In the genomic region with DNA sequence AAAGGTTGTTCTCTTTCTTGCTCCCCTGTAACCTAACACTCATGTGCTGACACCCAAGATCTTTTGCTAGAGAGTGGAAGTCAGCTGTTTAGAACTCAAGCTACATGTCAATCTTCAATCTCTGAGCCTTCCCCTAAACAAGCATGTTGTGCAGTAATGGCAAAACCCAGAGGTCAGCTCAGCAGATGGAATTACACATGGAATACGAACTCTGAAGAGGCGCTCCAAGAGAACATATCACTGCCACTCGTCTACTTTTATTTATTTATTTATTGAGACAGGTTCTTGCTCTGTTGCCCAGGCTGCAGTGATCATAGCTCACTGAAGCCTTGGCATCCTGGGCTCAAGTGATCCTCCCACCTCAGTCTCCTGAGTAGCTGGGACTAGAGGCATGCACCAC, we compare ENCODE assay signal across 13 cellular contexts. TPM values are rescaled to one million over a fixed set of nuclear protein-coding genes. Genes with fewer than 3 reads are reported as not detected.
DNase-seq lines count a peak whose midpoint lies in the region; ATAC-seq, FAIRE-seq and TF ChIP-seq lines count a peak whose summit lies in the region.
"Had no signal": no experiment of that assay in that cellular context is flagged by ENCODE, and none has a peak within 500 bp of the region (broad histone marks: within the 10 kb centered on the region; RNA-seq: fewer than 3 reads in every experiment).

No MANE protein-coding gene starts in this region.

- H3K79me2 ChIP-seq in K562 (ENCODE audit: control insufficient read depth, insufficient read depth, low read length) = no peaks in the 10 kb centered on the region

- no peak for DNase-seq in Right ventricle myocardium superior
- no peak for DNase-seq in left cardiac atrium
- DNase-seq in LHCN-M2 (ENCODE audit: low read depth) = peak; percentile 52
- DNase-seq in K562 (ENCODE audit: extremely low read depth in 1 of 4, low spot score in 3 of 4) = no peak
- no peak for DNase-seq in urothelium cell line (ENCODE audit: low spot score)
- DNase-seq in NOMO-1 treated with dmso at 0.1 percent for 144 hours (lab: John Stamatoyannopoulos, UW; ENCODE audit: unreplicated experiment) = no peak
- DNase-seq: anterior cingulate cortex, NCI-H146, pancreas, Peyer's patch had no signal

- in situ Hi-C loops in K562 (cut with MboI) = no loop called here

- BruUV-seq in K562 (replicated peaks; lab: Mats Ljungman, UMichigan) = no TSS peak

- no peak overlapping the region for H3K4me3 ChIP-seq in K562
- H3K4me3 ChIP-seq: lung, pancreas, Peyer's patch had no signal

- 77% methylated on average over 3 of the region's 3 CpGs for WGBS in K562 (ENCODE audit: insufficient coverage, low coverage, missing lambda C conversion rate)

- TF ChIP-seq EP300 in K562 (IDR thresholded peaks at IDR 0.05; ENCODE audit: low read length) = no peak

- intact Hi-C loops in Right ventricle myocardium superior (cut with DNase I) = no loop called here
- intact Hi-C loops in left cardiac atrium (cut with DNase I) = no loop called here
- intact Hi-C loops in K562 (cut with micrococcal nuclease) = no loop called here

- CTCF ChIA-PET in K562 (lab: Yijun Ruan, JAX; ENCODE audit: low intra/inter-chr PET ratio) = no interaction called here

- H3K36me3 ChIP-seq in K562 (ENCODE audit: control insufficient read depth, insufficient read depth, low read length) = peaks cover 53% of the 10 kb centered on the region; the same call in 2 of the 3 replicates
- H3K36me3 ChIP-seq: pancreas, Peyer's patch had no signal

- no peak overlapping the region for H2AFZ ChIP-seq in K562 (ENCODE audit: low read depth, low read length)

- TF ChIP-seq POLR2A in K562 (conservative IDR thresholded peaks at IDR 0.05) = no peak

- TF ChIP-seq RAD21 in K562 (CRISPR knock-in tag; conservative IDR thresholded peaks at IDR 0.05 in 1 of 2, IDR thresholded peaks at IDR 0.05 in 1 of 2) = no peak

- H3K27ac ChIP-seq in K562 (ENCODE audit: extremely low read depth, low read depth, low read length) = no peak overlapping the region
- H3K27ac ChIP-seq: pancreas, Peyer's patch had no signal

- H3K4me2 ChIP-seq in K562 (ENCODE audit: insufficient read depth, low read length) = no peak overlapping the region

- H4K20me1 ChIP-seq in K562 (replicated peaks; ENCODE audit: control insufficient read depth, insufficient read depth, low read length) = no peaks in the 10 kb centered on the region

- no peaks in the 10 kb centered on the region for H3K9me1 ChIP-seq in K562 (ENCODE audit: control insufficient read depth, insufficient read depth, low read length)

- TF ChIP-seq CTCF in K562 (IDR thresholded peaks at IDR 0.05 in 2 of 3, conservative IDR thresholded peaks at IDR 0.05 in 1 of 3; ENCODE audit: insufficient read depth in 2 of 3, low read depth in 1 of 3, low read length in 3 of 3) = no peak

- no peak overlapping the region for H3K9ac ChIP-seq in K562 (ENCODE audit: insufficient read depth in 1 of 2, low read depth in 2 of 2, low read length in 2 of 2)

- POLR2A ChIA-PET in K562 (lab: Yijun Ruan, JAX) = interaction anchor here (0.7 to 2.8 kb wide), 8 partner anchors 10 to 61 kb away, joined by 3 to 15 read pairs (median 4); no protein-coding TSS in a partner anchor

- H3K27me3 ChIP-seq in K562 (ENCODE audit: control insufficient read depth in 2 of 2, insufficient read depth in 2 of 2, low read length in 2 of 2) = no peaks in the 10 kb centered on the region
- H3K27me3 ChIP-seq: pancreas, Peyer's patch had no signal

- H3K4me1 ChIP-seq in K562 (replicated peaks in 1 of 2; ENCODE audit: control insufficient read depth in 2 of 2, insufficient read depth in 2 of 2, low read length in 2 of 2) = no peaks in the 10 kb centered on the region; a peak in 1 of 5 replicates
- H3K4me1 ChIP-seq: pancreas had no signal

- FAIRE-seq in K562 (lab: Jason Lieb, UNC) (peak; percentile 58), urothelium cell line (lab: Jason Lieb, UNC) (peak; percentile 73)
- FAIRE-seq: D721Med, pancreas had no signal

- ATAC-seq in Right ventricle myocardium superior (ENCODE audit: poor library complexity) = peak; percentile 83
- ATAC-seq in left cardiac atrium = no peak
- no peak for ATAC-seq in K562
- ATAC-seq in GM21723 (IDR thresholded peaks at IDR 0.05; ENCODE audit: unreplicated experiment) = no peak
- ATAC-seq: pancreas had no signal

- no peaks in the 10 kb centered on the region for H3K9me3 ChIP-seq in K562 (replicated peaks; ENCODE audit: control insufficient read depth, insufficient read depth, low read depth, low read length)
- H3K9me3 ChIP-seq: pancreas, Peyer's patch had no signal

TF ChIP-seq in K562, 482 proteins besides CTCF, POLR2A, EP300 and RAD21:
- peak; percentile 23 for TF ChIP-seq RBBP5 (IDR thresholded peaks at IDR 0.05; ENCODE audit: borderline replicate concordance, insufficient read depth, low read length, poor library complexity, severe bottlenecking)
- TF ChIP-seq, protein P1, sequence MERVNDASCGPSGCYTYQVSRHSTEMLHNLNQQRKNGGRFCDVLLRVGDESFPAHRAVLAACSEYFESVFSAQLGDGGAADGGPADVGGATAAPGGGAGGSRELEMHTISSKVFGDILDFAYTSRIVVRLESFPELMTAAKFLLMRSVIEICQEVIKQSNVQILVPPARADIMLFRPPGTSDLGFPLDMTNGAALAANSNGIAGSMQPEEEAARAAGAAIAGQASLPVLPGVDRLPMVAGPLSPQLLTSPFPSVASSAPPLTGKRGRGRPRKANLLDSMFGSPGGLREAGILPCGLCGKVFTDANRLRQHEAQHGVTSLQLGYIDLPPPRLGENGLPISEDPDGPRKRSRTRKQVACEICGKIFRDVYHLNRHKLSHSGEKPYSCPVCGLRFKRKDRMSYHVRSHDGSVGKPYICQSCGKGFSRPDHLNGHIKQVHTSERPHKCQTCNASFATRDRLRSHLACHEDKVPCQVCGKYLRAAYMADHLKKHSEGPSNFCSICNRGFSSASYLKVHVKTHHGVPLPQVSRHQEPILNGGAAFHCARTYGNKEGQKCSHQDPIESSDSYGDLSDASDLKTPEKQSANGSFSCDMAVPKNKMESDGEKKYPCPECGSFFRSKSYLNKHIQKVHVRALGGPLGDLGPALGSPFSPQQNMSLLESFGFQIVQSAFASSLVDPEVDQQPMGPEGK (CRISPR knock-in tag; IDR thresholded peaks at IDR 0.05; ENCODE audit: borderline replicate concordance) = no peak

RNA-seq across cellular contexts. Expression of a gene that starts 32.6 kb away (rescaled TPM):
- total RNA-seq in Right ventricle myocardium superior (18.5 TPM), left cardiac atrium (10 to 100 TPM; 11.1 to 19.9 TPM), LHCN-M2 (2014; rRNA removed) (2.8 and 3.0 TPM in 2 replicates), K562 (2014; rRNA removed) (12.7 and 21.6 TPM in 2 replicates), K562 (2014; rRNA removed; fragmentation: Illumina TruSeq; extraction: Trizol) (16.3 and 17.9 TPM in 2 replicates), K562 (2015; rRNA removed; fragmentation: Illumina TruSeq; extraction: Trizol) (28.2 and 28.7 TPM in 2 replicates), K562 (2021) (28.6 and 29.0 TPM in 2 replicates)
- polyA plus RNA-seq in LHCN-M2 (2012) = 2.3 TPM
- 105 and 114 TPM in 2 replicates for total RNA-seq in K562 (2011; cell fraction: chromatin; rRNA removed; ENCODE audit: low replicate concordance)
- 43.7 and 60.5 TPM in 2 replicates for total RNA-seq in K562 (2011; cell fraction: nucleolus; rRNA removed)
- total RNA-seq in K562 (2011; cell fraction: nucleoplasm; rRNA removed) = 85.8 and 127 TPM in 2 replicates
- polyA plus RNA-seq in K562 (2011; rRNA removed) (30.5 and 37.8 TPM in 2 replicates), K562 (2014; fragmentation: Illumina TruSeq; extraction: Trizol) (29.0 and 31.7 TPM in 2 replicates), K562 (2014; fragmentation: Nextera tagmentation; extraction: Ambion mirVana) (10 to 100 TPM in 1 of 2 experiments, 1 to 10 TPM in 1; 8.1 to 12.7 TPM), K562 (2014; rRNA removed) (20.8 and 26.3 TPM in 2 replicates)
- 29.5 and 33.1 TPM in 2 replicates for polyA plus RNA-seq in K562 (2011; cell fraction: cytosol; rRNA removed)
- 28.4 and 36.3 TPM in 2 replicates for polyA plus RNA-seq in K562 (2011; cell fraction: nucleus; rRNA removed)
- polyA plus RNA-seq in K562 (2012) = 21.3 and 53.9 TPM in 2 replicates
- polyA minus RNA-seq in K562 (2011; rRNA and poly(A)+ RNA removed) = 40.3 and 41.8 TPM in 2 replicates
- 30.4 and 40.2 TPM in 2 replicates for polyA minus RNA-seq in K562 (2011; cell fraction: cytosol; rRNA and poly(A)+ RNA removed)
- 13.2 and 28.3 TPM in 2 replicates for polyA minus RNA-seq in K562 (2011; cell fraction: nucleus; rRNA and poly(A)+ RNA removed)

RNA-seq across cellular contexts. Expression of a gene that starts 57.5 kb away (rescaled TPM):
- total RNA-seq in Right ventricle myocardium superior = 28.1 TPM
- total RNA-seq in left cardiac atrium = 10 to 100 TPM; 21.3 to 30.8 TPM
- total RNA-seq in LHCN-M2 (2014; rRNA removed) = 8.7 and 9.0 TPM in 2 replicates
- polyA plus RNA-seq in LHCN-M2 (2012) = 23.9 TPM
- total RNA-seq in K562 (2011; cell fraction: chromatin; rRNA removed; ENCODE audit: low replicate concordance) = 10.6 and 25.5 TPM in 2 replicates
- 27.3 and 33.0 TPM in 2 replicates for total RNA-seq in K562 (2011; cell fraction: nucleolus; rRNA removed)
- total RNA-seq in K562 (2011; cell fraction: nucleoplasm; rRNA removed) = 22.7 and 24.3 TPM in 2 replicates
- 43.1 and 52.7 TPM in 2 replicates for total RNA-seq in K562 (2014; rRNA removed)
- 5.8 and 7.6 TPM in 2 replicates for total RNA-seq in K562 (2014; rRNA removed; fragmentation: Illumina TruSeq; extraction: Trizol)
- total RNA-seq in K562 (2015; rRNA removed; fragmentation: Illumina TruSeq; extraction: Trizol) = 21.9 and 25.3 TPM in 2 replicates
- 85.3 and 94.1 TPM in 2 replicates for total RNA-seq in K562 (2021)
- polyA plus RNA-seq in K562 (2011; rRNA removed) = 46.6 and 79.6 TPM in 2 replicates
- 34.5 and 74.0 TPM in 2 replicates for polyA plus RNA-seq in K562 (2011; cell fraction: cytosol; rRNA removed)
- polyA plus RNA-seq in K562 (2011; cell fraction: nucleus; rRNA removed) = 55.6 and 56.6 TPM in 2 replicates
- 62.8 and 75.4 TPM in 2 replicates for polyA plus RNA-seq in K562 (2012)
- 17.4 and 39.3 TPM in 2 replicates for polyA plus RNA-seq in K562 (2014; fragmentation: Illumina TruSeq; extraction: Trizol)
- polyA plus RNA-seq in K562 (2014; fragmentation: Nextera tagmentation; extraction: Ambion mirVana) = 1 to 10 TPM; 2.3 to 3.9 TPM
- 40.6 and 46.5 TPM in 2 replicates for polyA plus RNA-seq in K562 (2014; rRNA removed)
- 8.0 and 8.5 TPM in 2 replicates for polyA minus RNA-seq in K562 (2011; rRNA and poly(A)+ RNA removed)
- polyA minus RNA-seq in K562 (2011; cell fraction: cytosol; rRNA and poly(A)+ RNA removed) = 32.8 and 59.0 TPM in 2 replicates
- polyA minus RNA-seq in K562 (2011; cell fraction: nucleus; rRNA and poly(A)+ RNA removed) = 8.1 and 9.6 TPM in 2 replicates
